1 cellular context compared by ENCODE assay signal in the genomic region with DNA sequence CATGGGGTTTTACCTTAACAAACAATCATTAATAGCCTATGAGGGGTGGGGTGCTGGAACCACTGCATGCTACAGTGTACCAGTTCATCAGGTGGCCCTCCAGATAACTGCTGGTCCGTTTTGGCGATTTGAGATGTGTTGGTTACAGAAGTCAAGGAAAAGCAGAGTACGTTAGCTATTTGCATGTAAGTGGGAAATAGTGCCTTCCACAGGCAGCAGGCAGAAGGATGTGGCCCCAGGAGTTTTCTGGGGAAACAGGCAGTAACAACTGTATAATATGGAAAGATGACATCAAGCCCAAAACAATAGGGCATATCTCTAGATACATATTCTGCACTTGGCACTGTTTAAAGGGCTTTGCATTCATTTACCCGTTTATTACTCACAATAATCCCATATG.
TF ChIP-seq lines count a peak whose summit lies in the region.

No MANE protein-coding gene starts in this region.

TF ChIP-seq in WTC11, 78 proteins besides CTCF, POLR2A, EP300 and RAD21 (continued from another document):
- TF ChIP-seq, protein P1, sequence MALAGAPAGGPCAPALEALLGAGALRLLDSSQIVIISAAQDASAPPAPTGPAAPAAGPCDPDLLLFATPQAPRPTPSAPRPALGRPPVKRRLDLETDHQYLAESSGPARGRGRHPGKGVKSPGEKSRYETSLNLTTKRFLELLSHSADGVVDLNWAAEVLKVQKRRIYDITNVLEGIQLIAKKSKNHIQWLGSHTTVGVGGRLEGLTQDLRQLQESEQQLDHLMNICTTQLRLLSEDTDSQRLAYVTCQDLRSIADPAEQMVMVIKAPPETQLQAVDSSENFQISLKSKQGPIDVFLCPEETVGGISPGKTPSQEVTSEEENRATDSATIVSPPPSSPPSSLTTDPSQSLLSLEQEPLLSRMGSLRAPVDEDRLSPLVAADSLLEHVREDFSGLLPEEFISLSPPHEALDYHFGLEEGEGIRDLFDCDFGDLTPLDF (CRISPR knock-in tag; IDR thresholded peaks at IDR 0.05) = no peak
- no peak for TF ChIP-seq ZNF423 (CRISPR knock-in tag; IDR thresholded peaks at IDR 0.05)
- no peak for TF ChIP-seq ATF2 (CRISPR knock-in tag; IDR thresholded peaks at IDR 0.05; ENCODE audit: borderline replicate concordance, low read depth)
